ENCODE assay signal across 1 cellular context in genomic region chr9:121714075-121714705, GRCh38.
TF ChIP-seq lines count a peak whose summit lies in the region.

No MANE protein-coding gene starts in this region.

TF ChIP-seq in HEK293, 187 proteins besides CTCF, POLR2A, EP300 and RAD21 (continued from another document):
- TF ChIP-seq HIC1 (tag by site-specific recombination; IDR thresholded peaks at IDR 0.05) (0 out of 2 replicates have a peak, but pooled peaks have one; percentile 40), PRDM6 (tag by site-specific recombination; IDR thresholded peaks at IDR 0.05) (peak; percentile 34; the same call in 1 of the 2 replicates), MZF1 (tag by site-specific recombination; IDR thresholded peaks at IDR 0.05; ENCODE audit: borderline replicate concordance) (no peak), ZNF48 (tag by site-specific recombination; IDR thresholded peaks at IDR 0.05) (no peak), MYNN (tag by site-specific recombination; IDR thresholded peaks at IDR 0.05; ENCODE audit: borderline replicate concordance) (no peak), OSR2 (tag by site-specific recombination; IDR thresholded peaks at IDR 0.05) (peak; percentile 12; the same call in 1 of the 2 replicates), SP7 (tag by site-specific recombination; IDR thresholded peaks at IDR 0.05) (peak; percentile 55), ZNF433 (tag by site-specific recombination; IDR thresholded peaks at IDR 0.05; ENCODE audit: low read depth) (no peak), ZNF169 (tag by site-specific recombination; IDR thresholded peaks at IDR 0.05) (no peak), ZNF426 (tag by site-specific recombination; IDR thresholded peaks at IDR 0.05) (no peak), ZNF394 (tag by site-specific recombination; IDR thresholded peaks at IDR 0.05; ENCODE audit: borderline replicate concordance) (0 out of 2 replicates have a peak, but pooled peaks have one; percentile 15), ZNF530 (tag by site-specific recombination; IDR thresholded peaks at IDR 0.05; ENCODE audit: low read depth) (no peak), ZBTB10 (tag by site-specific recombination; IDR thresholded peaks at IDR 0.05) (no peak), ZNF473 (tag by site-specific recombination; IDR thresholded peaks at IDR 0.05) (no peak), ZNF830 (tag by site-specific recombination; IDR thresholded peaks at IDR 0.05; ENCODE audit: low read depth) (no peak), PRDM1 (tag by site-specific recombination; IDR thresholded peaks at IDR 0.05) (no peak; the same call in 1 of the 2 replicates)
